ENCODE assay signal across 19 cellular contexts in genomic region chr2:10022041-10022421, GRCh38. TPM values are rescaled to one million over a fixed set of nuclear protein-coding genes. Genes with fewer than 3 reads are reported as not detected.
"Had no signal": no experiment of that assay in that cellular context is flagged by ENCODE, and none has a peak within 500 bp of the region (broad histone marks: within the 10 kb centered on the region; RNA-seq: fewer than 3 reads in every experiment).

No MANE protein-coding gene starts in this region.

- H3K27ac Mint-ChIP-seq: activated CD4-positive, alpha-beta memory T cell treated with anti-CD3 and anti-CD28 coated beads for 36 hours; activated CD4-positive, alpha-beta T cell treated with anti-CD3 and anti-CD28 coated beads for 36 hours; activated CD8-positive, alpha-beta memory T cell treated with anti-CD3 and anti-CD28 coated beads, Interleukin-2, amount 10 ng/mL, durations not matched to agents 7 days and 5 days; activated T-helper 17 cell treated with anti-CD3 and anti-CD28 coated beads, Interleukin-2, amount 50 U/mL, for 72 hours; WTC11 had no signal

- H3K27me3 ChIP-seq: pancreas, tibial nerve had no signal

- ATAC-seq: activated CD4-positive, alpha-beta T cell treated with anti-CD3 and anti-CD28 coated beads for 36 hours; activated CD8-positive, alpha-beta memory T cell treated with anti-CD3 and anti-CD28 coated beads, Interleukin-2, amount 10 ng/mL, durations not matched to agents 7 days and 5 days; activated T-helper 17 cell treated with anti-CD3 and anti-CD28 coated beads, Interleukin-2, amount 50 U/mL, for 72 hours; naive thymus-derived CD8-positive, alpha-beta T cell; WTC11 had no signal

- H3K27ac ChIP-seq: pancreas, tibial nerve had no signal

- H3K36me3 Mint-ChIP-seq: activated CD4-positive, alpha-beta memory T cell treated with anti-CD3 and anti-CD28 coated beads for 36 hours; activated CD8-positive, alpha-beta memory T cell treated with anti-CD3 and anti-CD28 coated beads, Interleukin-2, amount 10 ng/mL, durations not matched to agents 7 days and 5 days; brain; WTC11 had no signal

- H3K4me3 ChIP-seq: pancreas, tibial nerve had no signal

- H3K4me1 ChIP-seq: tibial nerve had no signal

- H3K9me3 Mint-ChIP-seq: activated T-helper 17 cell treated with anti-CD3 and anti-CD28 coated beads, Interleukin-2, amount 50 U/mL, for 72 hours; WTC11 had no signal

- H3K9me3 ChIP-seq: pancreas had no signal

- H3K4me1 Mint-ChIP-seq: activated CD4-positive, alpha-beta T cell treated with anti-CD3 and anti-CD28 coated beads for 36 hours; activated CD8-positive, alpha-beta memory T cell treated with anti-CD3 and anti-CD28 coated beads, Interleukin-2, amount 10 ng/mL, durations not matched to agents 7 days and 5 days; activated T-helper 17 cell treated with anti-CD3 and anti-CD28 coated beads, Interleukin-2, amount 50 U/mL, for 72 hours; brain; WTC11 had no signal

- H3K36me3 ChIP-seq: pancreas, tibial nerve had no signal

- DNase-seq: activated CD4-positive, alpha-beta memory T cell treated with anti-CD3 and anti-CD28 coated beads for 36 hours; activated CD4-positive, alpha-beta T cell treated with anti-CD3 and anti-CD28 coated beads for 36 hours; activated CD8-positive, alpha-beta memory T cell treated with anti-CD3 and anti-CD28 coated beads, Interleukin-2, amount 10 ng/mL, durations not matched to agents 7 days and 5 days; activated naive CD4-positive, alpha-beta T cell; activated T-cell treated with anti-CD3 and anti-CD28 coated beads, Interleukin-2, amount 50 U/mL, for 1 hour; caudate nucleus; kidney glomerular epithelial cell; mesendoderm; pancreas; stimulated activated CD4-positive, alpha-beta T cell treated with anti-CD3 and anti-CD28 coated beads, Interleukin-12 subunit alpha, Interleukin-12 subunit beta, amount 100 ng/mL, for 4 hours; stimulated activated CD4-positive, alpha-beta T cell treated with anti-CD3 and anti-CD28 coated beads, Interleukin-1b, Interleukin-23, amount 100 ng/mL, for 48 hours; stimulated activated CD8-positive, alpha-beta memory T cell treated with anti-CD3 and anti-CD28 coated beads, Interleukin-4, amount 100 ng/mL, for 48 hours; stimulated activated naive CD4-positive, alpha-beta T cell treated with Interleukin-2 at 50 U/mL for 16 hours; substantia nigra had no signal

- H3K4me3 Mint-ChIP-seq: activated CD4-positive, alpha-beta memory T cell treated with anti-CD3 and anti-CD28 coated beads for 36 hours; activated CD4-positive, alpha-beta T cell treated with anti-CD3 and anti-CD28 coated beads for 36 hours; activated CD8-positive, alpha-beta memory T cell treated with anti-CD3 and anti-CD28 coated beads, Interleukin-2, amount 10 ng/mL, durations not matched to agents 7 days and 5 days; activated T-helper 17 cell treated with anti-CD3 and anti-CD28 coated beads, Interleukin-2, amount 50 U/mL, for 72 hours; brain; naive thymus-derived CD8-positive, alpha-beta T cell; WTC11 had no signal

- H3K27me3 Mint-ChIP-seq: activated CD4-positive, alpha-beta T cell treated with anti-CD3 and anti-CD28 coated beads for 36 hours; activated T-helper 17 cell treated with anti-CD3 and anti-CD28 coated beads, Interleukin-2, amount 50 U/mL, for 72 hours had no signal

RNA-seq across cellular contexts. Expression of gene CYS1, which starts 58.2 kb away (rescaled TPM):
- total RNA-seq: activated CD4-positive, alpha-beta T cell treated with anti-CD3 and anti-CD28 coated beads for 36 hours; naive thymus-derived CD8-positive, alpha-beta T cell had no signal
- polyA plus RNA-seq: naive thymus-derived CD8-positive, alpha-beta T cell had no signal
